Comparison of ENCODE assay signal across 8 cellular contexts in the genomic region with DNA sequence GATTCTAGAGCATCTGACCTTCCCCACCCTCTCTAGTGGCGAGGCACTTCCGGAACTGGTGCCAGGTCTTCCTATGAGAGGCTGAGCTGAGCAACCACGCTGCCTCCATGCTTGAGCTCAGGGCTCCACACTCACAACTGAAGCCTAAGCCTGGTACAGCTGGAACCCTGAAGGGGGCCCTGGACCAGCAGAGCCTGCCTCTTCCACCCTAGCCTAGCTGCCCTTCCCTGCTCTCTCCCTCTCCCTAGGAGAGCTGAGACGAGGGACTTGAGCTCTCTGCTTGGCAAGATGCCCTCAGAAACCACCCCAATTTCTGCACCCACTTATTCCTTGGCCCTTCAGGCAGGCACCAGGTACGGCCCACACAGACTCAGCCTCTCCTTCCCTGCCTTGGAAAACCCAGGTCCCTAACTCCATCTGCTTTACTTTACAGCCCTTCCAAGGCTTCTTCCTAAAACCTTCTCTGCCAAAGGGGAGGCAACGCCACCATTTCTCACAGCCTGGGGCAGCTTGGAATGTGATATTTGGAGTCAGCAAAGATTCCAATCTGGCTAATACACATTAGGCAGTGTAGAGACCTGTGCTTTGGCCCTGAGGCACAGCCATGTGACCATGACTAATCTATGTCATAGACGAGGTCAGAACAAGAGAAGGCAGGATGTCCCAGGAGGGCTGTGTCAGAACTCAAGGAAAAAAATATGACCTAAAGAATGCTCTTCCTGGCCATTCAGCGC. TPM values are rescaled to one million over a fixed set of nuclear protein-coding genes. Genes with fewer than 3 reads are reported as not detected.
A peak's percentile ranks its signal among the peaks of the same experiment; 100 is the strongest.
DNase-seq lines count a peak whose midpoint lies in the region; ATAC-seq and TF ChIP-seq lines count a peak whose summit lies in the region.

No MANE protein-coding gene starts in this region.

- H3K27me3 ChIP-seq in PC-9 (ENCODE audit: insufficient read depth, low read depth) (no peaks in the 10 kb centered on the region), osteoblast (ENCODE audit: insufficient read depth, low read length) (no peaks in the 10 kb centered on the region)

- peak overlapping the region; percentile 10; the same call in 1 of the 2 replicates for H3K27ac ChIP-seq in PC-9
- peak overlapping the region; percentile 49 for H3K27ac ChIP-seq in epithelial cell of prostate
- H3K27ac ChIP-seq in osteoblast (ENCODE audit: low read depth, low read length): peak overlapping the region; percentile 88

- TF ChIP-seq CTCF in PC-9 (conservative IDR thresholded peaks at IDR 0.05) (no peak), osteoblast (IDR thresholded peaks at IDR 0.05; ENCODE audit: extremely low read depth, low read depth, low read length) (no peak), GM10248 (IDR thresholded peaks at IDR 0.05; ENCODE audit: control extremely low read depth, extremely low read depth, low read depth, missing control alignments) (no peak)

- H3K36me3 Mint-ChIP-seq in activated CD4-positive, alpha-beta T cell treated with anti-CD3 and anti-CD28 coated beads for 36 hours (ENCODE audit: low read depth): peaks cover 57% of the 10 kb centered on the region

- ATAC-seq in activated CD4-positive, alpha-beta T cell treated with anti-CD3 and anti-CD28 coated beads for 36 hours: peak; percentile 90

- peaks cover 5% of the 10 kb centered on the region for H4K20me1 ChIP-seq in PC-9 (ENCODE audit: insufficient read depth)
- peaks cover 10% of the 10 kb centered on the region for H4K20me1 ChIP-seq in osteoblast (ENCODE audit: insufficient read depth, low read length)

- H3K4me1 Mint-ChIP-seq in activated CD4-positive, alpha-beta T cell treated with anti-CD3 and anti-CD28 coated beads for 36 hours: peaks cover 19% of the 10 kb centered on the region

- H3K27me3 Mint-ChIP-seq in activated CD4-positive, alpha-beta T cell treated with anti-CD3 and anti-CD28 coated beads for 36 hours: no peaks in the 10 kb centered on the region

- CTCF ChIA-PET in activated CD4-positive, alpha-beta T cell treated with anti-CD3 and anti-CD28 coated beads for 36 hours (lab: Charles Lee): interaction anchor here (0.6 to 1.3 kb wide), 5 partner anchors 12 to 500 kb away, joined by 3 read pairs; no protein-coding TSS in a partner anchor
- CTCF ChIA-PET in PC-9 (lab: Charles Lee): interaction anchor here (0.6 kb wide), 2 partner anchors 321 to 335 kb away, joined by 3 to 8 read pairs; no protein-coding TSS in a partner anchor
- CTCF ChIA-PET in GM10248 (lab: Yijun Ruan, JAX): interaction anchor here (1.1 to 1.5 kb wide), 4 partner anchors 8 to 247 kb away, joined by 3 to 6 read pairs (median 3); no protein-coding TSS in a partner anchor

- H3K4me1 ChIP-seq in PC-9 (replicated peaks; ENCODE audit: insufficient read depth): peaks cover 18% of the 10 kb centered on the region
- peaks cover 19% of the 10 kb centered on the region for H3K4me1 ChIP-seq in osteoblast (ENCODE audit: insufficient read depth, low read length)

- DNase-seq in activated CD4-positive, alpha-beta T cell treated with anti-CD3 and anti-CD28 coated beads for 36 hours: no peak
- DNase-seq in activated CD4-positive, alpha-beta T cell treated with anti-CD3 and anti-CD28 coated beads, Interleukin-2, amount 50 U/mL, for 1 hour: no peak
- DNase-seq in PC-9 (peak; percentile 79 to 89), epithelial cell of prostate (ENCODE audit: low read depth, low spot score) (peak; percentile 57), osteoblast (ENCODE audit: insufficient read length, low spot score, missing footprints) (peak; percentile 98), RPMI8226 (no peak), GM10248 (ENCODE audit: extremely low spot score) (no peak), cerebellar nuclear complex (lab: John Stamatoyannopoulos, UW) (no peak)

- H3K27ac Mint-ChIP-seq in activated CD4-positive, alpha-beta T cell treated with anti-CD3 and anti-CD28 coated beads for 36 hours: peak overlapping the region; percentile 79

- no peak overlapping the region for H2AFZ ChIP-seq in PC-9
- no peak overlapping the region for H2AFZ ChIP-seq in osteoblast (ENCODE audit: low read length)

- H3K4me3 Mint-ChIP-seq in activated CD4-positive, alpha-beta T cell treated with anti-CD3 and anti-CD28 coated beads for 36 hours: no peak overlapping the region

- peaks cover 15% of the 10 kb centered on the region; the same call in 1 of the 2 replicates for H3K36me3 ChIP-seq in PC-9 (ENCODE audit: low read depth)
- peaks cover 14% of the 10 kb centered on the region for H3K36me3 ChIP-seq in osteoblast (ENCODE audit: insufficient read depth, low read length)

- H3K9me3 ChIP-seq in PC-9 (ENCODE audit: insufficient read depth, low read depth) (no peaks in the 10 kb centered on the region), osteoblast (ENCODE audit: low read depth, low read length) (no peaks in the 10 kb centered on the region)

- H3K4me2 ChIP-seq in PC-9 (peak overlapping the region; percentile 10), osteoblast (ENCODE audit: insufficient read depth, low read length) (peak overlapping the region; percentile 35)

- no peaks in the 10 kb centered on the region for H3F3A ChIP-seq in PC-9 (ENCODE audit: insufficient read depth, low read depth)

- no peaks in the 10 kb centered on the region for H3K9me3 Mint-ChIP-seq in activated CD4-positive, alpha-beta T cell treated with anti-CD3 and anti-CD28 coated beads for 36 hours (ENCODE audit: low read depth)

- POLR2A ChIA-PET in activated CD4-positive, alpha-beta T cell treated with anti-CD3 and anti-CD28 coated beads for 36 hours (lab: Charles Lee): interaction anchor here (0.6 kb wide), 1 partner anchor 208 kb away, joined by 3 read pairs; no protein-coding TSS in a partner anchor
- POLR2A ChIA-PET in PC-9 (lab: Charles Lee; ENCODE audit: unreplicated experiment): no interaction called here
- POLR2A ChIA-PET in GM10248 (lab: Yijun Ruan, JAX): no interaction called here

- no peaks in the 10 kb centered on the region for H3K9me2 ChIP-seq in PC-9 (ENCODE audit: insufficient read depth)

- H3K4me3 ChIP-seq in PC-9: no peak overlapping the region
- peak overlapping the region; percentile 1 for H3K4me3 ChIP-seq in osteoblast (ENCODE audit: insufficient read depth, low read length)

- H3K79me2 ChIP-seq in PC-9 (ENCODE audit: low read depth) (peaks cover 34% of the 10 kb centered on the region), osteoblast (ENCODE audit: insufficient read depth, low read length) (peaks cover 77% of the 10 kb centered on the region)

- BruUV-seq in PC-9 (replicated peaks; lab: Mats Ljungman, UMichigan): no TSS peak

- intact Hi-C loops in activated CD4-positive, alpha-beta T cell treated with anti-CD3 and anti-CD28 coated beads for 36 hours (cut with DNase I, micrococcal nuclease): no loop called here
- intact Hi-C loops in PC-9 (cut with micrococcal nuclease; ENCODE audit: unreplicated experiment): loop anchor here (1.0 kb wide), 1 partner anchor 19 kb away; a partner anchor contains a TSS

RNA-seq across cellular contexts. Expression of a gene that starts 18.8 kb away (rescaled TPM):
- 100 to 1,000 TPM; 103 TPM for total RNA-seq in activated CD4-positive, alpha-beta T cell treated with anti-CD3 and anti-CD28 coated beads for 36 hours
- total RNA-seq in PC-9 (2021) (141 and 144 TPM in 2 replicates), osteoblast (215 and 237 TPM in 2 replicates)

Comparison
In these comparisons a context has a peak if more than half of its experiments do, and no peak if none do; other contexts are left out.
1. DNase-seq: peak in PC-9 (2 of 2), epithelial cell of prostate (single experiment) and osteoblast (single experiment); none in activated CD4-positive, alpha-beta T cell treated with anti-CD3 and anti-CD28 coated beads for 36 hours (single experiment), activated CD4-positive, alpha-beta T cell treated with anti-CD3 and anti-CD28 coated beads, Interleukin-2, amount 50 U/mL, for 1 hour (single experiment), RPMI8226 (single experiment), GM10248 (single experiment) and cerebellar nuclear complex (0 of 2).
2. H3K27ac ChIP-seq: peak in every context shown above with its lines; median percentile 88 in osteoblast; 49 in epithelial cell of prostate; 10 in PC-9.